10 cellular contexts compared by ENCODE assay signal in the genomic region with DNA sequence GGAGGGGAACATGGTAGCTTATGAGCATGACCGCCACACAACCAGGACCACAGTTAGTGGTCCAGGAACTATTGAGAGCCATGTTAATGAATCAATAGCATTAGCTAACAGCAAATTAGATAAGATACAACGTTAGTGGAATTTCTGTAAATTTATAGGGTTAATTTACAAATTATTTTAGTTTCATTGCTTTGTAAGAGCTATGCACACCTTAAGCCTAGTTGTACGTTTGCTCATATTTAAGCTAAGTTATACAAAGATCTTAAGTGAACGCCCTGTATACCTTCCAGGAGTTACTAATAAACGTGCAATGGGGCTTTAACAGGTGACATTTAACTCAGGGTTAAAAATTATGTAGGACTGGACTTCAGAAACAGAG. TPM values are rescaled to one million over a fixed set of nuclear protein-coding genes. Genes with fewer than 3 reads are reported as not detected.
DNase-seq lines count a peak whose midpoint lies in the region; ATAC-seq and TF ChIP-seq lines count a peak whose summit lies in the region.
"Had no signal": no experiment of that assay in that cellular context is flagged by ENCODE, and none has a peak within 500 bp of the region (broad histone marks: within the 10 kb centered on the region; RNA-seq: fewer than 3 reads in every experiment).

No MANE protein-coding gene starts in this region.

- H3K4me3 ChIP-seq in right lobe of liver (peak overlapping the region; percentile 85 to 100 (median 99)), tibial nerve (peak overlapping the region; percentile 72 to 98 (median 83))

- no peak for DNase-seq in activated T-cell treated with anti-CD3 and anti-CD28 coated beads, Interleukin-2, amount 50 U/mL, for 72 hours
- DNase-seq in activated T-cell treated with anti-CD3 and anti-CD28 coated beads, Interleukin-2, amount 50 U/mL, for 48 hours: no peak
- DNase-seq in amniotic epithelial cell (ENCODE audit: low read depth) (peak; percentile 2), right lobe of liver (no peak), tibial nerve (ENCODE audit: low spot score in 2 of 2) (no peak), NCI-H2029 (lab: John Stamatoyannopoulos, UW) (no peak), GM13976 (ENCODE audit: low spot score) (no peak)

- TF ChIP-seq CTCF in right lobe of liver (IDR thresholded peaks at IDR 0.05) (no peak), tibial nerve (IDR thresholded peaks at IDR 0.05) (no peak), GM13976 (IDR thresholded peaks at IDR 0.05; ENCODE audit: borderline replicate concordance, control extremely low read depth, extremely low read depth, insufficient read depth, missing control alignments) (no peak)

- H3K27ac Mint-ChIP-seq in activated T-cell treated with anti-CD3 and anti-CD28 coated beads, Interleukin-2, amount 50 U/mL, for 72 hours: peak overlapping the region; percentile 97

- H3K27me3 ChIP-seq in right lobe of liver (no peaks in the 10 kb centered on the region), tibial nerve (no peaks in the 10 kb centered on the region)

- no peaks in the 10 kb centered on the region for H3K27me3 Mint-ChIP-seq in activated T-cell treated with anti-CD3 and anti-CD28 coated beads, Interleukin-2, amount 50 U/mL, for 72 hours (ENCODE audit: low read depth)

- H3K4me1 Mint-ChIP-seq in activated T-cell treated with anti-CD3 and anti-CD28 coated beads, Interleukin-2, amount 50 U/mL, for 72 hours (ENCODE audit: low read depth): peaks cover 14% of the 10 kb centered on the region

- H3K4me1 ChIP-seq in right lobe of liver (peaks cover 0 to 15% (median 2%) of the 10 kb centered on the region in 4 donors), tibial nerve (peaks cover 0 to 22% (median 11%) of the 10 kb centered on the region in 4 donors)

- peaks cover 4 to 10% of the 10 kb centered on the region in 2 donors for H3K36me3 Mint-ChIP-seq in activated T-cell treated with anti-CD3 and anti-CD28 coated beads, Interleukin-2, amount 50 U/mL, for 72 hours (ENCODE audit: insufficient read depth in 2 of 2)

- in situ Hi-C loops in GM13976 (cut with MboI; ENCODE audit: low sequenced_read_pairs, unreplicated experiment): no loop called here

- ATAC-seq in activated T-cell treated with anti-CD3 and anti-CD28 coated beads, Interleukin-2, amount 50 U/mL, for 72 hours (replicated peaks in 1 of 2): no peak
- ATAC-seq in right lobe of liver (no peak), esophagus mucosa (no peak)

- H3K9me3 ChIP-seq in right lobe of liver: no peaks in the 10 kb centered on the region
- H3K9me3 ChIP-seq in tibial nerve: no peaks in the 10 kb centered on the region

- H3K9me3 Mint-ChIP-seq in activated T-cell treated with anti-CD3 and anti-CD28 coated beads, Interleukin-2, amount 50 U/mL, for 72 hours: no peaks in the 10 kb centered on the region

- peak overlapping the region; percentile 93 to 94 for H3K4me3 Mint-ChIP-seq in activated T-cell treated with anti-CD3 and anti-CD28 coated beads, Interleukin-2, amount 50 U/mL, for 72 hours

- 10% methylated on average over 5 of the region's 5 CpGs for WGBS in right lobe of liver (ENCODE audit: insufficient coverage, low coverage, low lambda C conversion rate, missing lambda C conversion rate)
- WGBS in tibial nerve, 2 donors: 10% methylated on average over 5 of the region's 5 CpGs

- TF ChIP-seq EP300 in tibial nerve (IDR thresholded peaks at IDR 0.05): no peak

- H3K27ac ChIP-seq in right lobe of liver (peak overlapping the region; percentile 56 to 74 (median 67)), tibial nerve (peak overlapping the region in 3 of 4 donors; percentile 86 to 92 (median 86))

- peaks cover 0 to 31% (median 9%) of the 10 kb centered on the region in 4 donors for H3K36me3 ChIP-seq in right lobe of liver
- peaks cover 0 to 36% (median 23%) of the 10 kb centered on the region in 3 donors for H3K36me3 ChIP-seq in tibial nerve

- intact Hi-C loops in right lobe of liver (cut with DNase I): no loop called here

- no peak for TF ChIP-seq POLR2A in right lobe of liver (IDR thresholded peaks at IDR 0.05)
- TF ChIP-seq POLR2A in tibial nerve (IDR thresholded peaks at IDR 0.05): no peak

RNA-seq across cellular contexts. Expression of a gene that starts 0.7 kb away (rescaled TPM):
- total RNA-seq in activated T-cell treated with anti-CD3 and anti-CD28 coated beads, Interleukin-2, amount 50 U/mL, for 72 hours: 10 to 100 TPM; 70.2 to 84.6 TPM
- total RNA-seq in right lobe of liver (10 to 100 TPM; 13.4 to 32.4 (median 20.7) TPM), tibial nerve (100 to 1,000 TPM in 3 of 4 donors, 10 to 100 TPM in 1; 96.1 to 181 (median 127) TPM), esophagus mucosa (35.2 TPM)

RNA-seq across cellular contexts. Expression of a gene that starts 39.1 kb away (rescaled TPM):
- total RNA-seq in activated T-cell treated with anti-CD3 and anti-CD28 coated beads, Interleukin-2, amount 50 U/mL, for 72 hours: 10 to 100 TPM; 58.8 to 77.5 TPM
- total RNA-seq in right lobe of liver (10 to 100 TPM; 24.3 to 72.8 (median 31.6) TPM), tibial nerve (100 to 1,000 TPM in 2 of 4 donors, 10 to 100 TPM in 2; 66.2 to 210 (median 87.4) TPM), esophagus mucosa (54.6 TPM)

RNA-seq across cellular contexts. Expression of a gene that starts 51.9 kb away (rescaled TPM):
- under 1 TPM; 0.19 to 0.56 TPM for total RNA-seq in activated T-cell treated with anti-CD3 and anti-CD28 coated beads, Interleukin-2, amount 50 U/mL, for 72 hours
- 100 to 1,000 TPM; 144 to 222 (median 185) TPM for total RNA-seq in right lobe of liver
- not detected for total RNA-seq in tibial nerve
- not detected for total RNA-seq in esophagus mucosa
- total RNA-seq: myocyte, NCI-H460 had no signal

Comparison
In these comparisons a context has a peak if more than half of its experiments do, and no peak if none do; other contexts are left out.
1. RNA of a gene that starts 51.9 kb away (total RNA-seq): 144 to 222 TPM in right lobe of liver; 0.19 to 0.56 TPM in activated T-cell treated with anti-CD3 and anti-CD28 coated beads, Interleukin-2, amount 50 U/mL, for 72 hours, not detected in tibial nerve and not detected in esophagus mucosa (single experiment); every median in the first group is over 10 times any median in the second.